Comparison of ENCODE assay signal across 16 cellular contexts in genomic region chr15:25184356-25185155, GRCh38.
DNase-seq lines count a peak whose midpoint lies in the region; ATAC-seq and TF ChIP-seq lines count a peak whose summit lies in the region.
"Had no signal": no experiment of that assay in that cellular context is flagged by ENCODE, and none has a peak within 500 bp of the region (broad histone marks: within the 10 kb centered on the region; RNA-seq: fewer than 3 reads in every experiment).

No MANE protein-coding gene starts in this region.

- H3K27ac ChIP-seq in right atrium auricular region (no peak overlapping the region), left ventricle myocardium inferior (replicated peaks) (no peak overlapping the region), neuronal stem cell (replicated peaks; ENCODE audit: low read length) (no peak overlapping the region), suprapubic skin (no peak overlapping the region)
- H3K27ac ChIP-seq: BLaER1, HL-60 had no signal

- TF ChIP-seq CTCF in right atrium auricular region (IDR thresholded peaks at IDR 0.05) (no peak), left ventricle myocardium inferior (IDR thresholded peaks at IDR 0.05; ENCODE audit: borderline replicate concordance) (no peak), suprapubic skin (IDR thresholded peaks at IDR 0.05) (no peak)

- no peak overlapping the region for H4K8ac ChIP-seq in neuronal stem cell (ENCODE audit: low read depth, low read length)

- H3K79me1 ChIP-seq in neuronal stem cell (ENCODE audit: low read depth, low read length): peaks cover 3% of the 10 kb centered on the region

- no peak overlapping the region for H3K9ac ChIP-seq in neuronal stem cell (ENCODE audit: low read depth, low read length, poor library complexity)
- H3K9ac ChIP-seq: BLaER1 had no signal

- no peak overlapping the region for H2BK12ac ChIP-seq in neuronal stem cell (ENCODE audit: low read length)

- peak overlapping the region; percentile 27 for H3K18ac ChIP-seq in neuronal stem cell (ENCODE audit: low read length)

- H3K4me3 ChIP-seq in right atrium auricular region (no peak overlapping the region), left ventricle myocardium inferior (no peak overlapping the region), neuronal stem cell (ENCODE audit: low read length in 2 of 2) (peak overlapping the region in 1 of 2 donors; percentile 10), suprapubic skin (no peak overlapping the region)
- H3K4me3 ChIP-seq: BLaER1, GM23338 had no signal

- H2AFZ ChIP-seq in neuronal stem cell (ENCODE audit: low read length): no peak overlapping the region
- H2AFZ ChIP-seq: GM23338 had no signal

- no CpG with 5 or more reads among the region's 12 CpGs for WGBS in neuronal stem cell (ENCODE audit: extremely low coverage in 2 of 2, insufficient read length in 2 of 2, insufficient replicate concordance in 1 of 2), 2 donors
- 88% methylated on average over 7 of the region's 12 CpGs for WGBS in suprapubic skin

- intact Hi-C loops in Right ventricle myocardium inferior (cut with DNase I) (no loop called here), left ventricle myocardium inferior (cut with micrococcal nuclease) (no loop called here)

- H2AK5ac ChIP-seq in neuronal stem cell (ENCODE audit: low read depth, low read length): no peak overlapping the region

- H2BK15ac ChIP-seq in neuronal stem cell (ENCODE audit: low read length): no peak overlapping the region

- DNase-seq in Right ventricle myocardium inferior (ENCODE audit: missing footprints): peak; percentile 14
- DNase-seq in right atrium auricular region (ENCODE audit: low spot score): no peak
- peak; percentile 3 for DNase-seq in left ventricle myocardium inferior
- no peak for DNase-seq in neuronal stem cell (ENCODE audit: low spot score)
- peak; percentile 8 to 34 for DNase-seq in suprapubic skin (ENCODE audit: low spot score in 2 of 2)
- no peak for DNase-seq in NCI-H524 treated with DMSO at 0.1 percent for 48 hours (lab: John Stamatoyannopoulos, UW)
- no peak for DNase-seq in COLO829 (ENCODE audit: low spot score)
- DNase-seq: DND-41, NCI-H1417, NCI-H1930, NCI-H446 had no signal

- no peak overlapping the region for H3K23ac ChIP-seq in neuronal stem cell (ENCODE audit: low read depth, low read length, poor library complexity)

- no peaks in the 10 kb centered on the region for H3K36me3 ChIP-seq in right atrium auricular region
- no peaks in the 10 kb centered on the region for H3K36me3 ChIP-seq in left ventricle myocardium inferior
- no peaks in the 10 kb centered on the region for H3K36me3 ChIP-seq in neuronal stem cell (replicated peaks in 1 of 2; ENCODE audit: control insufficient read depth in 2 of 2, insufficient read depth in 2 of 2, low read length in 2 of 2)
- no peaks in the 10 kb centered on the region for H3K36me3 ChIP-seq in suprapubic skin
- H3K36me3 ChIP-seq: BLaER1 had no signal

- H4K91ac ChIP-seq in neuronal stem cell (ENCODE audit: low read depth, low read length, poor library complexity): no peak overlapping the region

- no peak for TF ChIP-seq POLR2A in suprapubic skin (IDR thresholded peaks at IDR 0.05)

- no peak overlapping the region for H2BK5ac ChIP-seq in neuronal stem cell (ENCODE audit: low read length)

- TF ChIP-seq EP300 in suprapubic skin (IDR thresholded peaks at IDR 0.05): no peak

- no peak overlapping the region for H3K4ac ChIP-seq in neuronal stem cell (ENCODE audit: low read length)

- ATAC-seq in Right ventricle myocardium inferior (no peak), HG03280 (IDR thresholded peaks at IDR 0.05; ENCODE audit: unreplicated experiment) (no peak)
- ATAC-seq: GM23338, HCT116 had no signal

- H3K14ac ChIP-seq in neuronal stem cell (ENCODE audit: low read length): no peak overlapping the region

- H3K4me1 ChIP-seq in right atrium auricular region (no peaks in the 10 kb centered on the region), left ventricle myocardium inferior (no peaks in the 10 kb centered on the region), neuronal stem cell (ENCODE audit: control insufficient read depth in 2 of 2, insufficient read depth in 1 of 2, low read depth in 1 of 2, low read length in 2 of 2) (no peaks in the 10 kb centered on the region), suprapubic skin (no peaks in the 10 kb centered on the region)
- H3K4me1 ChIP-seq: BLaER1 had no signal

- H2BK120ac ChIP-seq in neuronal stem cell (ENCODE audit: low read depth, low read length): no peak overlapping the region

- H3K4me2 ChIP-seq in neuronal stem cell (ENCODE audit: insufficient read depth, low read length, poor library complexity, severe bottlenecking): no peak overlapping the region
- H3K4me2 ChIP-seq: BLaER1, GM23338 had no signal

- peaks cover 0 to 5% of the 10 kb centered on the region in 2 donors for H3K9me3 ChIP-seq in right atrium auricular region
- peaks cover 51% of the 10 kb centered on the region for H3K9me3 ChIP-seq in left ventricle myocardium inferior (replicated peaks)
- H3K9me3 ChIP-seq in neuronal stem cell (replicated peaks in 1 of 2; ENCODE audit: control insufficient read depth in 2 of 2, insufficient read depth in 1 of 2, low read depth in 1 of 2, low read length in 2 of 2): peaks cover 0 to 53% of the 10 kb centered on the region in 2 donors
- peaks cover 31% of the 10 kb centered on the region for H3K9me3 ChIP-seq in suprapubic skin

- no peaks in the 10 kb centered on the region for H3K27me3 ChIP-seq in right atrium auricular region
- no peaks in the 10 kb centered on the region for H3K27me3 ChIP-seq in left ventricle myocardium inferior (ENCODE audit: low read depth)
- no peaks in the 10 kb centered on the region for H3K27me3 ChIP-seq in neuronal stem cell (ENCODE audit: control insufficient read depth in 3 of 3, insufficient read depth in 3 of 3, low read depth in 1 of 3, low read length in 3 of 3)
- no peaks in the 10 kb centered on the region for H3K27me3 ChIP-seq in suprapubic skin
- H3K27me3 ChIP-seq: BLaER1 had no signal

Comparison
In these comparisons a context has a peak if more than half of its experiments do, and no peak if none do; other contexts are left out.
1. DNase-seq: peak in Right ventricle myocardium inferior (single experiment), left ventricle myocardium inferior (single experiment) and suprapubic skin (2 of 2); none in right atrium auricular region (single experiment), neuronal stem cell (single experiment), NCI-H524 treated with DMSO at 0.1 percent for 48 hours (single experiment) and COLO829 (single experiment).